Comparison of ENCODE assay signal across 1 cellular context in genomic region chr10:57247271-57247670, GRCh38.
TF ChIP-seq lines count a peak whose summit lies in the region.

No MANE protein-coding gene starts in this region.

TF ChIP-seq in H1, 55 proteins besides CTCF, POLR2A, EP300 and RAD21 (continued from another document):
- no peak for TF ChIP-seq RNF2 (IDR thresholded peaks at IDR 0.05; ENCODE audit: borderline replicate concordance, low read depth, low read length, missing control alignments, poor library complexity, severe bottlenecking)
- no peak for TF ChIP-seq RXRA (IDR thresholded peaks at IDR 0.05; ENCODE audit: insufficient read depth, low read depth, low read length)
- no peak for TF ChIP-seq CEBPB (IDR thresholded peaks at IDR 0.05; ENCODE audit: low read depth, low read length)
- TF ChIP-seq FOSL1 (IDR thresholded peaks at IDR 0.05; ENCODE audit: insufficient read depth, low read depth, low read length): no peak
- no peak for TF ChIP-seq KDM4A (IDR thresholded peaks at IDR 0.05; ENCODE audit: low read depth, low read length, severe bottlenecking)
- TF ChIP-seq SIN3A (conservative IDR thresholded peaks at IDR 0.05 in 1 of 2, IDR thresholded peaks at IDR 0.05 in 1 of 2; ENCODE audit: low read depth in 1 of 2, low read length in 2 of 2): no peak
- TF ChIP-seq POU5F1 (IDR thresholded peaks at IDR 0.05; ENCODE audit: low read depth, low read length): no peak
- no peak for TF ChIP-seq EGR1 (IDR thresholded peaks at IDR 0.05; ENCODE audit: borderline replicate concordance, low read depth, low read length)
